ENCODE assay signal across 1 cellular context in genomic region chr9:128905964-128906363, GRCh38.
TF ChIP-seq lines count a peak whose summit lies in the region.

No MANE protein-coding gene starts in this region.

TF ChIP-seq in HepG2, 621 proteins besides CTCF, POLR2A, EP300 and RAD21 (continued from another document and continues in another):
- no peak for TF ChIP-seq XBP1 (CRISPR knock-in tag; IDR thresholded peaks at IDR 0.05)
- no peak for TF ChIP-seq MLXIP (CRISPR knock-in tag; IDR thresholded peaks at IDR 0.05; ENCODE audit: borderline replicate concordance)
- TF ChIP-seq ZNF768 (CRISPR knock-in tag; IDR thresholded peaks at IDR 0.05), result no peak
- TF ChIP-seq KMT2A (CRISPR knock-in tag; IDR thresholded peaks at IDR 0.05), result no peak
- TF ChIP-seq HMG20A (CRISPR knock-in tag; IDR thresholded peaks at IDR 0.05; ENCODE audit: borderline replicate concordance), result no peak
- no peak for TF ChIP-seq KLF9 (CRISPR knock-in tag; IDR thresholded peaks at IDR 0.05; ENCODE audit: low read depth)
- peak; percentile 52; the same call in 1 of the 2 replicates for TF ChIP-seq GATAD2A (CRISPR knock-in tag; IDR thresholded peaks at IDR 0.05)
- no peak for TF ChIP-seq SOX13 (IDR thresholded peaks at IDR 0.05)
- peak in 1 of 2 experiments; percentile 34; a peak in 1 of 4 replicates for TF ChIP-seq SOX13 (CRISPR knock-in tag; conservative IDR thresholded peaks at IDR 0.05 in 1 of 2, IDR thresholded peaks at IDR 0.05 in 1 of 2)
- 0 out of 2 replicates have a peak, but pooled peaks have one; percentile 28 for TF ChIP-seq ZFP90 (CRISPR knock-in tag; IDR thresholded peaks at IDR 0.05; ENCODE audit: borderline replicate concordance)
- TF ChIP-seq ZNF687 (CRISPR knock-in tag; IDR thresholded peaks at IDR 0.05), result peak; percentile 15; the same call in 1 of the 2 replicates
- peak; percentile 65 for TF ChIP-seq SAP130 (CRISPR knock-in tag; IDR thresholded peaks at IDR 0.05; ENCODE audit: low read depth)
- peak; percentile 79 for TF ChIP-seq ZNF12 (CRISPR knock-in tag; IDR thresholded peaks at IDR 0.05)
- peak; percentile 49; the same call in 1 of the 2 replicates for TF ChIP-seq FOXO1 (CRISPR knock-in tag; IDR thresholded peaks at IDR 0.05)
- no peak for TF ChIP-seq RNF219 (CRISPR knock-in tag; IDR thresholded peaks at IDR 0.05)
- no peak for TF ChIP-seq ZNF576 (CRISPR knock-in tag; IDR thresholded peaks at IDR 0.05)
- peak; percentile 40; the same call in 1 of the 2 replicates for TF ChIP-seq HOXA3 (CRISPR knock-in tag; IDR thresholded peaks at IDR 0.05)
- TF ChIP-seq ZNF501 (CRISPR knock-in tag; IDR thresholded peaks at IDR 0.05), result peak; percentile 48; the same call in 1 of the 2 replicates
- TF ChIP-seq ATF1 (CRISPR knock-in tag; IDR thresholded peaks at IDR 0.05), result no peak
- TF ChIP-seq ETV5 (CRISPR knock-in tag; IDR thresholded peaks at IDR 0.05; ENCODE audit: borderline replicate concordance), result peak; percentile 16; the same call in 1 of the 2 replicates
- TF ChIP-seq ZSCAN29 (CRISPR knock-in tag; conservative IDR thresholded peaks at IDR 0.05), result no peak
- TF ChIP-seq RNF2 (conservative IDR thresholded peaks at IDR 0.05; ENCODE audit: low read depth), result no peak
- TF ChIP-seq ZMAT5 (CRISPR knock-in tag; IDR thresholded peaks at IDR 0.05; ENCODE audit: borderline replicate concordance, low read depth), result no peak
- TF ChIP-seq FOXA3 (CRISPR knock-in tag; IDR thresholded peaks at IDR 0.05), result 0 out of 2 replicates have a peak, but pooled peaks have one; percentile 36
- TF ChIP-seq, protein P1, sequence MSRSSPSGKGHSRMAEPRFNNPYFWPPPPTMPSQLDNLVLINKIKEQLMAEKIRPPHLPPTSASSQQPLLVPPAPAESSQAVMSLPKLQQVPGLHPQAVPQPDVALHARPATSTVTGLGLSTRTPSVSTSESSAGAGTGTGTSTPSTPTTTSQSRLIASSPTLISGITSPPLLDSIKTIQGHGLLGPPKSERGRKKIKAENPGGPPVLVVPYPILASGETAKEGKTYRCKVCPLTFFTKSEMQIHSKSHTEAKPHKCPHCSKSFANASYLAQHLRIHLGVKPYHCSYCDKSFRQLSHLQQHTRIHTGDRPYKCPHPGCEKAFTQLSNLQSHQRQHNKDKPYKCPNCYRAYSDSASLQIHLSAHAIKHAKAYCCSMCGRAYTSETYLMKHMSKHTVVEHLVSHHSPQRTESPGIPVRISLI (CRISPR knock-in tag; IDR thresholded peaks at IDR 0.05; ENCODE audit: borderline replicate concordance), result peak; percentile 33; the same call in 1 of the 2 replicates
- peak; percentile 63 for TF ChIP-seq TEAD3 (CRISPR knock-in tag; optimal IDR thresholded peaks at IDR 0.05; ENCODE audit: borderline replicate concordance)
- TF ChIP-seq SMAD9 (CRISPR knock-in tag; IDR thresholded peaks at IDR 0.05), result no peak
- no peak for TF ChIP-seq HNF1B (CRISPR knock-in tag; IDR thresholded peaks at IDR 0.05)
- TF ChIP-seq, protein P2, sequence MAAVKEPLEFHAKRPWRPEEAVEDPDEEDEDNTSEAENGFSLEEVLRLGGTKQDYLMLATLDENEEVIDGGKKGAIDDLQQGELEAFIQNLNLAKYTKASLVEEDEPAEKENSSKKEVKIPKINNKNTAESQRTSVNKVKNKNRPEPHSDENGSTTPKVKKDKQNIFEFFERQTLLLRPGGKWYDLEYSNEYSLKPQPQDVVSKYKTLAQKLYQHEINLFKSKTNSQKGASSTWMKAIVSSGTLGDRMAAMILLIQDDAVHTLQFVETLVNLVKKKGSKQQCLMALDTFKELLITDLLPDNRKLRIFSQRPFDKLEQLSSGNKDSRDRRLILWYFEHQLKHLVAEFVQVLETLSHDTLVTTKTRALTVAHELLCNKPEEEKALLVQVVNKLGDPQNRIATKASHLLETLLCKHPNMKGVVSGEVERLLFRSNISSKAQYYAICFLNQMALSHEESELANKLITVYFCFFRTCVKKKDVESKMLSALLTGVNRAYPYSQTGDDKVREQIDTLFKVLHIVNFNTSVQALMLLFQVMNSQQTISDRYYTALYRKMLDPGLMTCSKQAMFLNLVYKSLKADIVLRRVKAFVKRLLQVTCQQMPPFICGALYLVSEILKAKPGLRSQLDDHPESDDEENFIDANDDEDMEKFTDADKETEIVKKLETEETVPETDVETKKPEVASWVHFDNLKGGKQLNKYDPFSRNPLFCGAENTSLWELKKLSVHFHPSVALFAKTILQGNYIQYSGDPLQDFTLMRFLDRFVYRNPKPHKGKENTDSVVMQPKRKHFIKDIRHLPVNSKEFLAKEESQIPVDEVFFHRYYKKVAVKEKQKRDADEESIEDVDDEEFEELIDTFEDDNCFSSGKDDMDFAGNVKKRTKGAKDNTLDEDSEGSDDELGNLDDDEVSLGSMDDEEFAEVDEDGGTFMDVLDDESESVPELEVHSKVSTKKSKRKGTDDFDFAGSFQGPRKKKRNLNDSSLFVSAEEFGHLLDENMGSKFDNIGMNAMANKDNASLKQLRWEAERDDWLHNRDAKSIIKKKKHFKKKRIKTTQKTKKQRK (IDR thresholded peaks at IDR 0.05; ENCODE audit: low read length), result no peak
- TF ChIP-seq KLF15 (CRISPR knock-in tag; IDR thresholded peaks at IDR 0.05; ENCODE audit: borderline replicate concordance), result no peak
- TF ChIP-seq ZNF546 (CRISPR knock-in tag; conservative IDR thresholded peaks at IDR 0.05), result no peak
- TF ChIP-seq HMGXB4 (CRISPR knock-in tag; IDR thresholded peaks at IDR 0.05; ENCODE audit: borderline replicate concordance in 1 of 2, low read depth in 1 of 2), result no peak
- no peak for TF ChIP-seq CENPX (CRISPR knock-in tag; IDR thresholded peaks at IDR 0.05)
- TF ChIP-seq NONO (IDR thresholded peaks at IDR 0.05), result no peak
- TF ChIP-seq NONO (CRISPR knock-in tag; conservative IDR thresholded peaks at IDR 0.05), result no peak
- TF ChIP-seq MED1 (CRISPR knock-in tag; IDR thresholded peaks at IDR 0.05), result peak; percentile 69
- TF ChIP-seq ZBTB26 (CRISPR knock-in tag; IDR thresholded peaks at IDR 0.05; ENCODE audit: borderline replicate concordance), result no peak
- no peak for TF ChIP-seq HIC2 (CRISPR knock-in tag; IDR thresholded peaks at IDR 0.05; ENCODE audit: low read depth)
